Comparison of ENCODE assay signal across 12 cellular contexts in genomic region chr14:72907886-72908285, GRCh38. TPM values are rescaled to one million over a fixed set of nuclear protein-coding genes. Genes with fewer than 3 reads are reported as not detected.
DNase-seq lines count a peak whose midpoint lies in the region; ATAC-seq and TF ChIP-seq lines count a peak whose summit lies in the region.
"Had no signal": no experiment of that assay in that cellular context is flagged by ENCODE, and none has a peak within 500 bp of the region (broad histone marks: within the 10 kb centered on the region; RNA-seq: fewer than 3 reads in every experiment).

No MANE protein-coding gene starts in this region.

- H3K9me3 Mint-ChIP-seq in activated CD4-positive, alpha-beta T cell treated with anti-CD3 and anti-CD28 coated beads for 36 hours (ENCODE audit: low read depth) = no peaks in the 10 kb centered on the region
- H3K9me3 Mint-ChIP-seq in CD4-positive, alpha-beta T cell = no peaks in the 10 kb centered on the region
- H3K9me3 Mint-ChIP-seq: activated B cell treated with CpG ODN at 0.5 μM for 24 hours had no signal

- H3K4me2 ChIP-seq in mesenchymal stem cell (ENCODE audit: low read length, poor library complexity, severe bottlenecking) = peak overlapping the region; percentile 46

- no peaks in the 10 kb centered on the region for H3K36me3 Mint-ChIP-seq in activated CD4-positive, alpha-beta T cell treated with anti-CD3 and anti-CD28 coated beads for 36 hours (ENCODE audit: low read depth)
- no peaks in the 10 kb centered on the region for H3K36me3 Mint-ChIP-seq in CD4-positive, alpha-beta T cell (ENCODE audit: low read depth)

- no peak overlapping the region for H3K23ac ChIP-seq in mesenchymal stem cell (ENCODE audit: low read length in 2 of 2)

- no peaks in the 10 kb centered on the region for H3K4me1 Mint-ChIP-seq in activated CD4-positive, alpha-beta T cell treated with anti-CD3 and anti-CD28 coated beads for 36 hours
- H3K4me1 Mint-ChIP-seq in CD4-positive, alpha-beta T cell (ENCODE audit: low read depth) = no peaks in the 10 kb centered on the region

- H3K27me3 ChIP-seq in adipocyte (replicated peaks; ENCODE audit: control insufficient read depth, insufficient read depth, low read length) (no peaks in the 10 kb centered on the region), mesenchymal stem cell (ENCODE audit: control insufficient read depth in 1 of 2, insufficient read depth in 1 of 2, low read length in 2 of 2) (no peaks in the 10 kb centered on the region)
- peaks cover 4% of the 10 kb centered on the region for H3K27me3 ChIP-seq in CD4-positive, alpha-beta T cell (ENCODE audit: control insufficient read depth, insufficient read depth, low read length)
- H3K27me3 ChIP-seq: adrenal gland had no signal

- H2AFZ ChIP-seq in mesenchymal stem cell (ENCODE audit: low read depth, low read length) = no peak overlapping the region

- no peaks in the 10 kb centered on the region for H3K36me3 ChIP-seq in adipocyte (ENCODE audit: control insufficient read depth, insufficient read depth, low read length, severe bottlenecking)
- no peaks in the 10 kb centered on the region for H3K36me3 ChIP-seq in mesenchymal stem cell (ENCODE audit: control insufficient read depth in 1 of 2, insufficient read depth in 2 of 2, low read depth in 1 of 2, low read length in 2 of 2)
- H3K36me3 ChIP-seq: adrenal gland, neutrophil had no signal

- no peaks in the 10 kb centered on the region for H3K79me1 ChIP-seq in mesenchymal stem cell (replicated peaks; ENCODE audit: low read length, poor library complexity, severe bottlenecking)

- POLR2A ChIA-PET in activated CD4-positive, alpha-beta T cell treated with anti-CD3 and anti-CD28 coated beads for 36 hours (lab: Charles Lee) = interaction anchor here (0.6 kb wide), 1 partner anchor 15 kb away, joined by 3 read pairs; no protein-coding TSS in a partner anchor
- POLR2A ChIA-PET in CD4-positive, alpha-beta T cell (lab: Charles Lee) = no interaction called here

- no peak overlapping the region for H2BK5ac ChIP-seq in mesenchymal stem cell (ENCODE audit: low read depth, low read length, poor library complexity, severe bottlenecking)

- no peak for ATAC-seq in GM18868 (IDR thresholded peaks at IDR 0.05; ENCODE audit: unreplicated experiment)
- ATAC-seq in activated CD4-positive, alpha-beta T cell treated with anti-CD3 and anti-CD28 coated beads for 36 hours = no peak
- no peak for ATAC-seq in CD4-positive, alpha-beta T cell (ENCODE audit: poor library complexity)

- H3K9ac ChIP-seq in adipocyte (ENCODE audit: low read length) (no peak overlapping the region), mesenchymal stem cell (ENCODE audit: low read length) (no peak overlapping the region)

- H3K27ac ChIP-seq in mesenchymal stem cell (ENCODE audit: low read length, poor library complexity, severe bottlenecking) = peak overlapping the region; percentile 53
- H3K27ac ChIP-seq in CD4-positive, alpha-beta T cell (ENCODE audit: low read depth, low read length) = no peak overlapping the region
- H3K27ac ChIP-seq: adrenal gland, neutrophil had no signal

- H4K8ac ChIP-seq in mesenchymal stem cell (ENCODE audit: low read length) = no peak overlapping the region

- H3K4me1 ChIP-seq in adipocyte (ENCODE audit: control insufficient read depth, insufficient read depth, low read length) (peaks cover 39% of the 10 kb centered on the region), mesenchymal stem cell (ENCODE audit: control insufficient read depth, insufficient read depth, low read depth, low read length) (peaks cover 11% of the 10 kb centered on the region)

- H3K4me3 ChIP-seq in adipocyte (ENCODE audit: low read length) (peak overlapping the region; percentile 11), mesenchymal stem cell (ENCODE audit: insufficient read depth in 1 of 2, low read depth in 1 of 2, low read length in 2 of 2) (no peak overlapping the region)
- H3K4me3 ChIP-seq: adrenal gland had no signal

- H3K4me3 Mint-ChIP-seq in activated CD4-positive, alpha-beta T cell treated with anti-CD3 and anti-CD28 coated beads for 36 hours = no peak overlapping the region
- H3K4me3 Mint-ChIP-seq in CD4-positive, alpha-beta T cell = no peak overlapping the region
- H3K4me3 Mint-ChIP-seq: activated B cell treated with CpG ODN at 0.5 μM for 24 hours had no signal

- H3K18ac ChIP-seq in mesenchymal stem cell (ENCODE audit: low read depth in 1 of 2, low read length in 2 of 2) = no peak overlapping the region

- no peak overlapping the region for H2BK15ac ChIP-seq in mesenchymal stem cell (ENCODE audit: low read depth, poor library complexity, severe bottlenecking)

- no peak overlapping the region for H2AK5ac ChIP-seq in mesenchymal stem cell (ENCODE audit: low read length, severe bottlenecking)

- no peak overlapping the region for H4K91ac ChIP-seq in mesenchymal stem cell (ENCODE audit: low read length)

- no peak overlapping the region for H2BK12ac ChIP-seq in mesenchymal stem cell (ENCODE audit: low read length in 2 of 2)

- peaks cover 2% of the 10 kb centered on the region for H3K27me3 Mint-ChIP-seq in activated CD4-positive, alpha-beta T cell treated with anti-CD3 and anti-CD28 coated beads for 36 hours
- H3K27me3 Mint-ChIP-seq in CD4-positive, alpha-beta T cell = peaks cover 12% of the 10 kb centered on the region
- H3K27me3 Mint-ChIP-seq: activated B cell treated with CpG ODN at 0.5 μM for 24 hours had no signal

- intact Hi-C loops in activated CD4-positive, alpha-beta T cell treated with anti-CD3 and anti-CD28 coated beads for 36 hours (cut with DNase I, micrococcal nuclease) = loop anchor here in 1 of 2 experiments (5.0 kb wide), 1 partner anchor 241 kb away; no protein-coding TSS in a partner anchor
- intact Hi-C loops in CD4-positive, alpha-beta T cell (cut with DNase I, micrococcal nuclease) = no loop called here

- CTCF ChIA-PET in activated CD4-positive, alpha-beta T cell treated with anti-CD3 and anti-CD28 coated beads for 36 hours (lab: Charles Lee) = interaction anchor here (1.1 to 2.1 kb wide), 4 partner anchors 41 to 394 kb away, joined by 3 to 7 read pairs (median 4); no protein-coding TSS in a partner anchor
- CTCF ChIA-PET in CD4-positive, alpha-beta T cell (lab: Charles Lee) = no interaction called here

- no peak for TF ChIP-seq CTCF in CD4-positive, alpha-beta T cell (IDR thresholded peaks at IDR 0.05)

- no peak overlapping the region for H3K4ac ChIP-seq in mesenchymal stem cell (ENCODE audit: low read depth in 1 of 2, low read length in 2 of 2)

- no peak overlapping the region for H3K14ac ChIP-seq in mesenchymal stem cell (ENCODE audit: low read length in 2 of 2)

- H3K27ac Mint-ChIP-seq in activated CD4-positive, alpha-beta T cell treated with anti-CD3 and anti-CD28 coated beads for 36 hours = no peak overlapping the region
- no peak overlapping the region for H3K27ac Mint-ChIP-seq in CD4-positive, alpha-beta T cell
- H3K27ac Mint-ChIP-seq: activated B cell treated with CpG ODN at 0.5 μM for 24 hours had no signal

- peak; percentile 90 for DNase-seq in Daoy (ENCODE audit: low read depth)
- peak; percentile 41 for DNase-seq in HS-27A (ENCODE audit: low read depth)
- DNase-seq in adipocyte (ENCODE audit: low read depth) = peak; percentile 51
- DNase-seq in mesenchymal stem cell = peak; percentile 67
- DNase-seq in activated CD4-positive, alpha-beta T cell treated with anti-CD3 and anti-CD28 coated beads for 36 hours = no peak
- no peak for DNase-seq in NCI-H774 (lab: John Stamatoyannopoulos, UW)
- no peak for DNase-seq in CD4-positive, alpha-beta T cell
- DNase-seq: activated B cell treated with CpG ODN at 0.5 μM for 24 hours, NCI-H2227 treated with DMSO at 0.1 percent for 48 hours had no signal

- WGBS in mesenchymal stem cell = 29% methylated on average over 3 of the region's 5 CpGs

- no peak overlapping the region for H2BK120ac ChIP-seq in mesenchymal stem cell (ENCODE audit: low read depth, low read length)

- H3K9me3 ChIP-seq in adipocyte (ENCODE audit: control insufficient read depth, low read length) (no peaks in the 10 kb centered on the region), mesenchymal stem cell (ENCODE audit: control insufficient read depth, low read length) (peaks cover 5% of the 10 kb centered on the region)
- no peaks in the 10 kb centered on the region for H3K9me3 ChIP-seq in CD4-positive, alpha-beta T cell (ENCODE audit: control insufficient read depth, low read length)
- H3K9me3 ChIP-seq: adrenal gland, neutrophil had no signal

RNA-seq across cellular contexts. Expression of gene DPF3, which starts 14.0 kb away (rescaled TPM):
- 5.0 and 6.4 TPM in 2 replicates for total RNA-seq in Daoy (2014; rRNA removed; shearing (Covaris generic))
- 1.0 TPM for polyA plus RNA-seq in mesenchymal stem cell (2013, experiment 1 of 2)
- 0.90 TPM for polyA plus RNA-seq in mesenchymal stem cell (2013, experiment 2 of 2)
- total RNA-seq in activated CD4-positive, alpha-beta T cell treated with anti-CD3 and anti-CD28 coated beads for 36 hours = under 1 TPM; 0.25 to 0.39 TPM
- under 1 TPM; 0.27 to 0.31 TPM for total RNA-seq in CD4-positive, alpha-beta T cell

RNA-seq across cellular contexts. Expression of gene DCAF4, which starts 18.4 kb away (rescaled TPM):
- total RNA-seq in Daoy (2014; rRNA removed; shearing (Covaris generic)) = 19.8 and 33.4 TPM in 2 replicates
- polyA plus RNA-seq in mesenchymal stem cell (2013, experiment 1 of 2) = 21.1 TPM
- 23.4 TPM for polyA plus RNA-seq in mesenchymal stem cell (2013, experiment 2 of 2)
- total RNA-seq in activated CD4-positive, alpha-beta T cell treated with anti-CD3 and anti-CD28 coated beads for 36 hours = 10 to 100 TPM; 16.0 to 21.7 TPM
- 10 to 100 TPM; 20.8 to 22.8 TPM for total RNA-seq in CD4-positive, alpha-beta T cell

Comparison
In these comparisons a context has a peak if more than half of its experiments do, and no peak if none do; other contexts are left out.
1. DNase-seq: peak in Daoy (single experiment), HS-27A (single experiment), adipocyte (single experiment) and mesenchymal stem cell (single experiment); none in activated CD4-positive, alpha-beta T cell treated with anti-CD3 and anti-CD28 coated beads for 36 hours (single experiment), NCI-H774 (single experiment) and CD4-positive, alpha-beta T cell (0 of 10).